ENCODE assay signal across 8 cellular contexts in genomic region chr1:108570128-108570527, GRCh38. TPM values are rescaled to one million over a fixed set of nuclear protein-coding genes. Genes with fewer than 3 reads are reported as not detected.
DNase-seq lines count a peak whose midpoint lies in the region; ATAC-seq lines count a peak whose summit lies in the region.

No MANE protein-coding gene starts in this region.

- in situ Hi-C loops in T47D (cut with HindIII; ENCODE audit: low pct_unique_long_range_greater_than_20kb, low sequenced_read_pairs): no loop called here

- ATAC-seq in GM18858 (IDR thresholded peaks at IDR 0.05; ENCODE audit: unreplicated experiment) (peak; percentile 98), HG02938 (IDR thresholded peaks at IDR 0.05; ENCODE audit: unreplicated experiment) (peak; percentile 92)

- DNase-seq in CD1c-positive myeloid dendritic cell (ENCODE audit: extremely low spot score): peak; percentile 47
- DNase-seq in NCI-H524 treated with DMSO at 0.1 percent for 48 hours (lab: John Stamatoyannopoulos, UW): peak; percentile 5
- peak; percentile 21 to 58 for DNase-seq in T47D (ENCODE audit: low read depth in 1 of 2, low spot score in 1 of 2)
- peak; percentile 24 for DNase-seq in myocyte (ENCODE audit: low read depth)
- no peak for DNase-seq in activated effector memory CD4-positive, alpha-beta T cell treated with Interleukin-2 at 50 U/mL for 16 hours
- no peak for DNase-seq in mesenteric fat pad (ENCODE audit: low spot score)

RNA-seq across cellular contexts. Expression of gene EEIG2, which starts 10.2 kb away (rescaled TPM):
- 4.5 and 5.9 TPM in 2 replicates for total RNA-seq in myocyte
- polyA plus RNA-seq in myocyte (2012): 2.5 TPM
- total RNA-seq in mesenteric fat pad: 16.7 TPM

Comparison
In these comparisons a context has a peak if more than half of its experiments do, and no peak if none do; other contexts are left out.
1. DNase-seq: peak in CD1c-positive myeloid dendritic cell (single experiment), NCI-H524 treated with DMSO at 0.1 percent for 48 hours (single experiment), T47D (2 of 2) and myocyte (single experiment); none in activated effector memory CD4-positive, alpha-beta T cell treated with Interleukin-2 at 50 U/mL for 16 hours (single experiment) and mesenteric fat pad (single experiment).